22 cellular contexts compared by ENCODE assay signal in genomic region chr6:96001891-96002575, GRCh38. TPM values are rescaled to one million over a fixed set of nuclear protein-coding genes. Genes with fewer than 3 reads are reported as not detected.
"Had no signal": no experiment of that assay in that cellular context is flagged by ENCODE, and none has a peak within 500 bp of the region (broad histone marks: within the 10 kb centered on the region; RNA-seq: fewer than 3 reads in every experiment).

No MANE protein-coding gene starts in this region.

- H3K27ac ChIP-seq: epithelial cell of prostate, esophagus squamous epithelium, gastroesophageal sphincter, neutrophil, sigmoid colon, skin epidermis, tibial artery had no signal

- H3K4me1 ChIP-seq: esophagus squamous epithelium, gastroesophageal sphincter, sigmoid colon, tibial artery had no signal

- H3K4me3 ChIP-seq: esophagus squamous epithelium, gastroesophageal sphincter, lung, sigmoid colon, skin epidermis, tibial artery had no signal

- DNase-seq: effector memory CD8-positive, alpha-beta T cell; esophagus squamous epithelium; foreskin fibroblast; left cardiac atrium; left ventricle myocardium superior; mesendoderm; naive thymus-derived CD4-positive, alpha-beta T cell; nephron progenitor cell; sigmoid colon; stimulated activated CD4-positive, alpha-beta T cell treated with anti-CD3 and anti-CD28 coated beads, Interleukin-12 subunit alpha, Interleukin-12 subunit beta, amount 100 ng/mL, for 4 hours; stimulated activated naive CD4-positive, alpha-beta T cell treated with Interleukin-2 at 50 U/mL for 16 hours; tibial artery had no signal

- H3K9me3 ChIP-seq: neutrophil, sigmoid colon, tibial artery had no signal

- H3K36me3 ChIP-seq: esophagus squamous epithelium, gastroesophageal sphincter, neutrophil, sigmoid colon, tibial artery had no signal

- ATAC-seq: effector memory CD8-positive, alpha-beta T cell; gastroesophageal sphincter; left cardiac atrium; left ventricle myocardium superior; naive thymus-derived CD4-positive, alpha-beta T cell had no signal

- H3K27me3 ChIP-seq: esophagus squamous epithelium, gastroesophageal sphincter, neutrophil, sigmoid colon, tibial artery had no signal

- FAIRE-seq: colon, kidney, urothelium cell line had no signal

RNA-seq across cellular contexts. Expression of gene FUT9, which starts 13.7 kb away (rescaled TPM):
- total RNA-seq: esophagus squamous epithelium; left cardiac atrium; left ventricle myocardium superior; naive thymus-derived CD4-positive, alpha-beta T cell; osteoblast; pulmonary artery endothelial cell had no signal
- polyA plus RNA-seq: naive thymus-derived CD4-positive, alpha-beta T cell had no signal
